In the genomic region with DNA sequence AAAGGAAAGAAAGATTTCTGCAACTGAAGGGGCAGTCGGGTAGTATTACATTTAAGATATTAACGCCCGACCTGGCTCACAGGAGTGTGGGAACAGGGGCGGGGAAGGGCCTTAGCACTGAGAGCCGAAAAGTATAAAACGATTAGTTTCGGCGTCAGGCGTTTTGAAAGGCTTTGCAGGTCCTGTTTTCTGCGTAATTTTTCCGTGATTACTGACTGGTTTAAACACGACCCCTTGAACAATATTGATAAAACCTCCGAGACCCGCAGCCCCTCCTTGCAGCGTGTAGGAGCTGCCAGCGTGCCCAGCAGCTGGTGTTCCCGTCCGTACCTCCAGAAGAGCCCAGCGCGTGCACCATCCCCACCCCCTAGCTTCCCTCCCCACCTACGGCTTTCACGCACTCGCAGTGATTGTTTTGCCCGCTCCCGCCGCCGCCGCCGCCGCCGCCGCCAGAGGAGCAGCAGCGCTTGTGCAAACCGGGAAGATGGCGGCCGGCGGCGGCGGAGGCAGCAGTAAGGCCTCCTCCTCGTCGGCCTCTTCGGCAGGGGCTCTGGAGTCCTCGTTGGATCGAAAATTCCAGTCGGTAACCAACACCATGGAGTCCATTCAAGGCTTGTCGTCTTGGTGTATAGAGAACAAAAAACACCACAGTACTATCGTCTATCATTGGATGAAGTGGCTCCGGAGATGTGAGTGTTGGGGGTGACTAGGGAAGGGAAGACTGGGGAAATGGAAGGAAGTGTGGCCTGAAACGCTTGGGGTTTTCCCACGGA, we compare ENCODE assay signal across 8 cellular contexts. TPM values are rescaled to one million over a fixed set of nuclear protein-coding genes. Genes with fewer than 3 reads are reported as not detected.
A peak's percentile ranks its signal among the peaks of the same experiment; 100 is the strongest.
DNase-seq lines count a peak whose midpoint lies in the region; ATAC-seq, FAIRE-seq and TF ChIP-seq lines count a peak whose summit lies in the region.

No MANE protein-coding gene starts in this region.

- no peak; a peak in 1 of 5 replicates for TF ChIP-seq RAD21 in A549 (conservative IDR thresholded peaks at IDR 0.05 in 1 of 2, IDR thresholded peaks at IDR 0.05 in 1 of 2)

- no peaks in the 10 kb centered on the region for H3K9me3 Mint-ChIP-seq in endothelial cell (ENCODE audit: unreplicated experiment)

- H3K4me3 ChIP-seq in A549 (peak overlapping the region; percentile 68), HUES48 (ENCODE audit: low read depth, low read length) (peak overlapping the region; percentile 85)

- H3K4me2 ChIP-seq in A549: peak overlapping the region; percentile 90

- in situ Hi-C loops in GM18951 (cut with MboI; ENCODE audit: low sequenced_read_pairs, unreplicated experiment): no loop called here

- H3K4me3 Mint-ChIP-seq in endothelial cell (ENCODE audit: unreplicated experiment): peak overlapping the region; percentile 98

- no peaks in the 10 kb centered on the region for H3K27me3 ChIP-seq in HUES48 (ENCODE audit: control insufficient read depth, insufficient read depth, low read length)

- H3K9me3 ChIP-seq in A549: no peaks in the 10 kb centered on the region
- H3K9me3 ChIP-seq in HUES48 (ENCODE audit: control insufficient read depth, insufficient read depth, low read length): no peaks in the 10 kb centered on the region

- peak; percentile 60 to 86 for DNase-seq in A549 (ENCODE audit: low read depth in 1 of 2, low spot score in 1 of 2)
- peak; percentile 55 for DNase-seq in NOMO-1 treated with dmso at 0.1 percent for 144 hours (lab: John Stamatoyannopoulos, UW; ENCODE audit: unreplicated experiment)
- peak; percentile 75 for DNase-seq in activated CD8-positive, alpha-beta memory T cell treated with anti-CD3 and anti-CD28 coated beads, Interleukin-2, amount 50 U/mL, for 4 hours
- peak; percentile 82 for DNase-seq in endothelial cell (ENCODE audit: low spot score)
- peak; percentile 73 for DNase-seq in middle frontal gyrus (ENCODE audit: extremely low spot score, low spot score)
- DNase-seq in stimulated activated CD8-positive, alpha-beta memory T cell treated with anti-CD3 and anti-CD28 coated beads, Interleukin-15, amount 100 ng/mL, for 48 hours (ENCODE audit: low read depth in 2 of 2): peak; percentile 67 to 70

- CTCF ChIA-PET in A549 (lab: Yijun Ruan, JAX): interaction anchor here (1.2 to 1.8 kb wide), 3 partner anchors 29 to 196 kb away, joined by 3 to 5 read pairs (median 3); no protein-coding TSS in a partner anchor

- H3K36me3 ChIP-seq in HUES48 (ENCODE audit: control insufficient read depth, insufficient read depth, low read length): no peaks in the 10 kb centered on the region

- WGBS in A549 (ENCODE audit: missing lambda C conversion rate): 1% methylated on average over 31 of the region's 50 CpGs

- POLR2A ChIA-PET in A549 (lab: Yijun Ruan, JAX): interaction anchor here (0.6 to 2.4 kb wide), 24 partner anchors 7 to 477 kb away, joined by 3 to 17 read pairs (median 4); partner anchors contain the start of genes FALEC, GOLPH3L, MCL1 and TARS2

- H3K27ac ChIP-seq in A549 (peak overlapping the region; percentile 94), HUES48 (ENCODE audit: low read depth, low read length) (peak overlapping the region; percentile 99)

- H3K9ac ChIP-seq in HUES48 (ENCODE audit: low read depth, low read length): peak overlapping the region; percentile 95

- TF ChIP-seq CTCF in A549 (IDR thresholded peaks at IDR 0.05) (no peak), endothelial cell (IDR thresholded peaks at IDR 0.05; ENCODE audit: unreplicated experiment) (no peak)

- no peak for TF ChIP-seq EP300 in A549 (IDR thresholded peaks at IDR 0.05)

- peak; percentile 75 for TF ChIP-seq POLR2A in A549 (IDR thresholded peaks at IDR 0.05; ENCODE audit: low read length)
- TF ChIP-seq POLR2A in GM18951 (IDR thresholded peaks at IDR 0.05; ENCODE audit: extremely low read depth, insufficient read depth, insufficient read length): peak; percentile 67

- FAIRE-seq in A549 (lab: Jason Lieb, UNC): no peak

- H3K27me3 Mint-ChIP-seq in endothelial cell (ENCODE audit: unreplicated experiment): peaks cover 6% of the 10 kb centered on the region

- H3K4me1 Mint-ChIP-seq in endothelial cell (ENCODE audit: unreplicated experiment): peaks cover 37% of the 10 kb centered on the region

- peak; percentile 67 to 76 for ATAC-seq in A549

- H3K27ac Mint-ChIP-seq in endothelial cell (ENCODE audit: unreplicated experiment): peak overlapping the region; percentile 98

- H3K4me1 ChIP-seq in A549 (peaks cover 34% of the 10 kb centered on the region), HUES48 (ENCODE audit: control insufficient read depth, insufficient read depth, low read length) (peaks cover 9% of the 10 kb centered on the region)

- H3K36me3 Mint-ChIP-seq in endothelial cell (ENCODE audit: low read depth, unreplicated experiment): peaks cover 10% of the 10 kb centered on the region

TF ChIP-seq in A549, 52 proteins besides CTCF, POLR2A, EP300 and RAD21:
- TF ChIP-seq CBX2 (IDR thresholded peaks at IDR 0.05; ENCODE audit: borderline replicate concordance, low read depth) (no peak), GATA3 (IDR thresholded peaks at IDR 0.05; ENCODE audit: borderline replicate concordance) (no peak), JUN (IDR thresholded peaks at IDR 0.05) (peak in 1 of 2 experiments; percentile 55; a peak in 1 of 5 replicates), PHF8 (IDR thresholded peaks at IDR 0.05; ENCODE audit: borderline replicate concordance, low read depth) (peak; percentile 74), HOXB5 (CRISPR knock-in tag; IDR thresholded peaks at IDR 0.05) (no peak), EHMT2 (IDR thresholded peaks at IDR 0.05; ENCODE audit: low read depth) (no peak), BCL3 (IDR thresholded peaks at IDR 0.05) (peak; percentile 67; the same call in 2 of the 3 replicates)
- TF ChIP-seq, protein P1, sequence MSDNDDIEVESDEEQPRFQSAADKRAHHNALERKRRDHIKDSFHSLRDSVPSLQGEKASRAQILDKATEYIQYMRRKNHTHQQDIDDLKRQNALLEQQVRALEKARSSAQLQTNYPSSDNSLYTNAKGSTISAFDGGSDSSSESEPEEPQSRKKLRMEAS (IDR thresholded peaks at IDR 0.05): peak; percentile 34; the same call in 1 of the 2 replicates

RNA-seq across cellular contexts. Expression of gene RPRD2, which starts 0.5 kb away (rescaled TPM):
- 20.8 and 21.1 TPM in 2 replicates for polyA plus RNA-seq in A549 (2011; rRNA removed)
- 7.7 and 10.0 TPM in 2 replicates for polyA plus RNA-seq in A549 (2012; cell fraction: cytosol; rRNA removed)
- 9.9 and 12.3 TPM in 2 replicates for polyA plus RNA-seq in A549 (2012; cell fraction: nucleus; rRNA removed)
- 9.0 to 10.3 TPM (median 9.8 TPM) in 3 replicates for polyA plus RNA-seq in A549 (2017; fragmentation: RNase III; extraction: RNeasy Plus Mini Kit Qiagen cat#74134 plus additional on column Dnase treatment)
- 17.3 and 20.5 TPM in 2 replicates for polyA minus RNA-seq in A549 (2011; rRNA and poly(A)+ RNA removed)
- total RNA-seq in endothelial cell (ENCODE audit: unreplicated experiment): 29.6 TPM

RNA-seq across cellular contexts. Expression of gene PRPF3, which starts 43.1 kb away (rescaled TPM):
- polyA plus RNA-seq in A549 (2011; rRNA removed): 87.2 and 92.6 TPM in 2 replicates
- polyA plus RNA-seq in A549 (2012; cell fraction: cytosol; rRNA removed): 25.6 and 25.7 TPM in 2 replicates
- polyA plus RNA-seq in A549 (2012; cell fraction: nucleus; rRNA removed): 49.0 and 75.3 TPM in 2 replicates
- 54.4 to 58.5 TPM (median 55.2 TPM) in 3 replicates for polyA plus RNA-seq in A549 (2017; fragmentation: RNase III; extraction: RNeasy Plus Mini Kit Qiagen cat#74134 plus additional on column Dnase treatment)
- 53.1 and 57.6 TPM in 2 replicates for polyA minus RNA-seq in A549 (2011; rRNA and poly(A)+ RNA removed)
- 78.4 TPM for total RNA-seq in endothelial cell (ENCODE audit: unreplicated experiment)

Comparison
In these comparisons a context has a peak if more than half of its experiments do, and no peak if none do; other contexts are left out.
1. Peak in every context shown above with its lines: DNase-seq, ATAC-seq, H3K4me3 ChIP-seq and H3K27ac ChIP-seq.